Comparison of ENCODE assay signal across 9 cellular contexts in genomic region chr2:9739508-9739907, GRCh38.
DNase-seq lines count a peak whose midpoint lies in the region; ATAC-seq and TF ChIP-seq lines count a peak whose summit lies in the region.
"Had no signal": no experiment of that assay in that cellular context is flagged by ENCODE, and none has a peak within 500 bp of the region (broad histone marks: within the 10 kb centered on the region; RNA-seq: fewer than 3 reads in every experiment).

No MANE protein-coding gene starts in this region.

- H2BK120ac ChIP-seq in mesendoderm (ENCODE audit: low read depth, low read length) = no peak overlapping the region

- H3K4ac ChIP-seq in mesendoderm (ENCODE audit: low read depth, low read length) = no peak overlapping the region

- no peak overlapping the region for H3K56ac ChIP-seq in mesendoderm (ENCODE audit: low read length)

- no peaks in the 10 kb centered on the region for H3K79me1 ChIP-seq in mesendoderm (ENCODE audit: low read length)

- H3K36me3 ChIP-seq in Caco-2 (ENCODE audit: control insufficient read depth, insufficient read depth, low read length) (no peaks in the 10 kb centered on the region), mesendoderm (ENCODE audit: control insufficient read depth, insufficient read depth, low read length) (no peaks in the 10 kb centered on the region)

- no peaks in the 10 kb centered on the region for H3K79me2 ChIP-seq in mesendoderm (ENCODE audit: control insufficient read depth, insufficient read depth, low read length)

- H3K9me3 Mint-ChIP-seq in activated T-cell treated with anti-CD3 and anti-CD28 coated beads, Interleukin-2, amount 50 U/mL, for 72 hours = peaks cover 5% of the 10 kb centered on the region in 2 donors
- peaks cover 11 to 12% of the 10 kb centered on the region in 2 donors for H3K9me3 Mint-ChIP-seq in stimulated activated naive B cell treated with anti-CD40 and anti-IgM and Interleukin-4, amounts not matched to agents 10 μg/mL and 1 μg/mL and 100 μg/mL, for 72 hours
- peaks cover 19% of the 10 kb centered on the region for H3K9me3 Mint-ChIP-seq in Caco-2 (ENCODE audit: unreplicated experiment)

- CTCF ChIA-PET in Caco-2 (lab: Charles Lee) = no interaction called here

- H3K4me1 ChIP-seq in Caco-2 (no peaks in the 10 kb centered on the region), mesendoderm (ENCODE audit: control insufficient read depth, low read depth, low read length) (no peaks in the 10 kb centered on the region)

- no peak overlapping the region for H2AK5ac ChIP-seq in mesendoderm (ENCODE audit: low read length)

- WGBS in mesendoderm (ENCODE audit: extremely low coverage, insufficient coverage, low lambda C conversion rate) = no CpG with 5 or more reads among the region's 21 CpGs

- H3K27me3 Mint-ChIP-seq in activated T-cell treated with anti-CD3 and anti-CD28 coated beads, Interleukin-2, amount 50 U/mL, for 72 hours (ENCODE audit: low read depth) = peaks cover 6% of the 10 kb centered on the region
- peaks cover 0 to 9% of the 10 kb centered on the region in 2 donors for H3K27me3 Mint-ChIP-seq in stimulated activated naive B cell treated with anti-CD40 and anti-IgM and Interleukin-4, amounts not matched to agents 10 μg/mL and 1 μg/mL and 100 μg/mL, for 72 hours
- H3K27me3 Mint-ChIP-seq in Caco-2 (ENCODE audit: insufficient read depth, unreplicated experiment) = no peaks in the 10 kb centered on the region

- H4K8ac ChIP-seq in mesendoderm (ENCODE audit: low read depth, low read length) = no peak overlapping the region

- intact Hi-C loops in left ventricle myocardium superior (cut with micrococcal nuclease) = no loop called here
- intact Hi-C loops in Caco-2 (cut with micrococcal nuclease; ENCODE audit: unreplicated experiment) = no loop called here

- no peak overlapping the region for H3K4me3 ChIP-seq in Caco-2 (ENCODE audit: low read depth, low read length)
- no peak overlapping the region for H3K4me3 ChIP-seq in mesendoderm (ENCODE audit: low read length)
- H3K4me3 ChIP-seq: A549 had no signal

- peaks cover 0 to 3% of the 10 kb centered on the region in 2 donors for H3K36me3 Mint-ChIP-seq in activated T-cell treated with anti-CD3 and anti-CD28 coated beads, Interleukin-2, amount 50 U/mL, for 72 hours (ENCODE audit: insufficient read depth in 2 of 2)
- H3K36me3 Mint-ChIP-seq in stimulated activated naive B cell treated with anti-CD40 and anti-IgM and Interleukin-4, amounts not matched to agents 10 μg/mL and 1 μg/mL and 100 μg/mL, for 72 hours = peaks cover 0 to 3% of the 10 kb centered on the region in 2 donors
- H3K36me3 Mint-ChIP-seq in Caco-2 (ENCODE audit: insufficient read depth, unreplicated experiment) = peaks cover 6% of the 10 kb centered on the region

- POLR2A ChIA-PET in Caco-2 (lab: Charles Lee) = no interaction called here

- DNase-seq in NCI-H2029 (lab: John Stamatoyannopoulos, UW) (peak; percentile 30), NCI-H2029 treated with DMSO at 0.1 percent for 48 hours (lab: John Stamatoyannopoulos, UW) (no peak), left ventricle myocardium superior (peak; percentile 87), Caco-2 (no peak), mesendoderm (no peak)
- peak in 1 of 2 donors; percentile 62 for DNase-seq in activated T-cell treated with anti-CD3 and anti-CD28 coated beads, Interleukin-2, amount 50 U/mL, for 72 hours
- DNase-seq in stimulated activated naive B cell treated with anti-CD40 and anti-IgM and Interleukin-4, amounts not matched to agents 10 μg/mL and 1 μg/mL and 100 μg/mL, for 72 hours = no peak

- no peak overlapping the region for H3K18ac ChIP-seq in mesendoderm (ENCODE audit: low read length)

- no peak overlapping the region for H2BK5ac ChIP-seq in mesendoderm (ENCODE audit: low read length)

- peak overlapping the region; percentile 96 for H3K27ac Mint-ChIP-seq in activated T-cell treated with anti-CD3 and anti-CD28 coated beads, Interleukin-2, amount 50 U/mL, for 72 hours
- peak overlapping the region; percentile 81 for H3K27ac Mint-ChIP-seq in stimulated activated naive B cell treated with anti-CD40 and anti-IgM and Interleukin-4, amounts not matched to agents 10 μg/mL and 1 μg/mL and 100 μg/mL, for 72 hours
- H3K27ac Mint-ChIP-seq in Caco-2 (ENCODE audit: unreplicated experiment) = no peak overlapping the region

- H3K4me3 Mint-ChIP-seq in activated T-cell treated with anti-CD3 and anti-CD28 coated beads, Interleukin-2, amount 50 U/mL, for 72 hours = peak overlapping the region; percentile 78 to 89
- peak overlapping the region; percentile 53 to 87 for H3K4me3 Mint-ChIP-seq in stimulated activated naive B cell treated with anti-CD40 and anti-IgM and Interleukin-4, amounts not matched to agents 10 μg/mL and 1 μg/mL and 100 μg/mL, for 72 hours
- H3K4me3 Mint-ChIP-seq in Caco-2 (ENCODE audit: unreplicated experiment) = no peak overlapping the region

- no peak overlapping the region for H4K5ac ChIP-seq in mesendoderm (ENCODE audit: low read length)

- no TSS peak for BruUV-seq in Caco-2 (replicated peaks; lab: Mats Ljungman, UMichigan)

- H3K9me3 ChIP-seq in Caco-2 = peaks cover 6% of the 10 kb centered on the region

- ATAC-seq in activated T-cell treated with anti-CD3 and anti-CD28 coated beads, Interleukin-2, amount 50 U/mL, for 72 hours (replicated peaks in 1 of 2) = peak; percentile 58 to 67
- ATAC-seq in left ventricle myocardium superior (peak; percentile 86), GM21528 (IDR thresholded peaks at IDR 0.05; ENCODE audit: low FRiP score, unreplicated experiment) (no peak)
- ATAC-seq in stimulated activated naive B cell treated with anti-CD40 and anti-IgM and Interleukin-4, amounts not matched to agents 10 μg/mL and 1 μg/mL and 100 μg/mL, for 72 hours (replicated peaks) = peak; percentile 25 to 77

- no peak overlapping the region for H2BK15ac ChIP-seq in mesendoderm (replicated peaks; ENCODE audit: low read depth)

- no peak overlapping the region for H3K4me2 ChIP-seq in mesendoderm (ENCODE audit: low read length)
- H3K4me2 ChIP-seq: A549 had no signal

- no peak overlapping the region for H3K27ac ChIP-seq in mesendoderm (ENCODE audit: low read depth, low read length)
- H3K27ac ChIP-seq: A549 had no signal

- no peak for TF ChIP-seq CTCF in Caco-2 (IDR thresholded peaks at IDR 0.05; ENCODE audit: insufficient read depth in 1 of 2, low read depth in 1 of 2, low read length in 1 of 2, severe bottlenecking in 1 of 2, unreplicated experiment in 1 of 2)

- no peaks in the 10 kb centered on the region for H3K27me3 ChIP-seq in Caco-2 (replicated peaks; ENCODE audit: control insufficient read depth, insufficient read depth, low read length)
- H3K27me3 ChIP-seq in mesendoderm (ENCODE audit: insufficient read depth, low read length, poor library complexity) = no peaks in the 10 kb centered on the region

- no peak overlapping the region for H3K9ac ChIP-seq in mesendoderm (ENCODE audit: low read length)

- no peak overlapping the region for H3K23ac ChIP-seq in mesendoderm (ENCODE audit: low read length)

- H3K4me1 Mint-ChIP-seq in activated T-cell treated with anti-CD3 and anti-CD28 coated beads, Interleukin-2, amount 50 U/mL, for 72 hours (ENCODE audit: low read depth) = peaks cover 43% of the 10 kb centered on the region
- H3K4me1 Mint-ChIP-seq in stimulated activated naive B cell treated with anti-CD40 and anti-IgM and Interleukin-4, amounts not matched to agents 10 μg/mL and 1 μg/mL and 100 μg/mL, for 72 hours = peaks cover 7 to 8% of the 10 kb centered on the region in 2 donors
- H3K4me1 Mint-ChIP-seq in Caco-2 (ENCODE audit: low read depth, unreplicated experiment) = no peaks in the 10 kb centered on the region

Comparison
In these comparisons a context has a peak if more than half of its experiments do, and no peak if none do; other contexts are left out.
1. DNase-seq: peak in NCI-H2029 (single experiment) and left ventricle myocardium superior (single experiment); none in NCI-H2029 treated with DMSO at 0.1 percent for 48 hours (single experiment), stimulated activated naive B cell treated with anti-CD40 and anti-IgM and Interleukin-4, amounts not matched to agents 10 μg/mL and 1 μg/mL and 100 μg/mL, for 72 hours (single experiment), Caco-2 (0 of 2) and mesendoderm (single experiment).